19 cellular contexts compared by ENCODE assay signal in genomic region chr2:61162721-61163120, GRCh38. TPM values are rescaled to one million over a fixed set of nuclear protein-coding genes. Genes with fewer than 3 reads are reported as not detected.
DNase-seq lines count a peak whose midpoint lies in the region; ATAC-seq and TF ChIP-seq lines count a peak whose summit lies in the region.
"Had no signal": no experiment of that assay in that cellular context is flagged by ENCODE, and none has a peak within 500 bp of the region (broad histone marks: within the 10 kb centered on the region; RNA-seq: fewer than 3 reads in every experiment).

No MANE protein-coding gene starts in this region.

- ATAC-seq in upper lobe of left lung (ENCODE audit: low FRiP score in 2 of 2): no peak
- ATAC-seq: HCT116, HepG2 had no signal

- H3K9ac ChIP-seq in MM.1S (ENCODE audit: low read length): no peak overlapping the region
- H3K9ac ChIP-seq: BLaER1 had no signal

- peaks cover 53% of the 10 kb centered on the region for H3K36me3 Mint-ChIP-seq in activated CD4-positive, alpha-beta T cell treated with anti-CD3 and anti-CD28 coated beads, Interleukin-2, amount 10 ng/mL, durations not matched to agents 7 days and 5 days (ENCODE audit: low read depth)
- H3K36me3 Mint-ChIP-seq in activated naive CD4-positive, alpha-beta T cell treated with anti-CD3 and anti-CD28 coated beads, Interleukin-2, amount 10 ng/mL, durations not matched to agents 7 days and 5 days: peaks cover 44% of the 10 kb centered on the region

- POLR2A ChIA-PET in activated CD4-positive, alpha-beta T cell treated with anti-CD3 and anti-CD28 coated beads, Interleukin-2, amount 10 ng/mL, durations not matched to agents 7 days and 5 days (lab: Charles Lee): no interaction called here

- H3K4me3 ChIP-seq in MM.1S (ENCODE audit: low read length): no peak overlapping the region
- no peak overlapping the region for H3K4me3 ChIP-seq in upper lobe of left lung
- H3K4me3 ChIP-seq: BLaER1 had no signal

- no peak overlapping the region for H3K4me3 Mint-ChIP-seq in activated CD4-positive, alpha-beta T cell treated with anti-CD3 and anti-CD28 coated beads, Interleukin-2, amount 10 ng/mL, durations not matched to agents 7 days and 5 days
- no peak overlapping the region for H3K4me3 Mint-ChIP-seq in activated naive CD4-positive, alpha-beta T cell treated with anti-CD3 and anti-CD28 coated beads, Interleukin-2, amount 10 ng/mL, durations not matched to agents 7 days and 5 days
- H3K4me3 Mint-ChIP-seq: CD14-positive monocyte, HFFc6 had no signal

- no peak overlapping the region for H2AFZ ChIP-seq in MM.1S (ENCODE audit: low read length)

- TF ChIP-seq EP300 in upper lobe of left lung (IDR thresholded peaks at IDR 0.05): no peak

- no peaks in the 10 kb centered on the region for H3K79me2 ChIP-seq in MM.1S (ENCODE audit: low read length)

- H3K9me3 Mint-ChIP-seq in activated CD4-positive, alpha-beta T cell treated with anti-CD3 and anti-CD28 coated beads, Interleukin-2, amount 10 ng/mL, durations not matched to agents 7 days and 5 days: peaks cover 9% of the 10 kb centered on the region
- peaks cover 8% of the 10 kb centered on the region for H3K9me3 Mint-ChIP-seq in activated naive CD4-positive, alpha-beta T cell treated with anti-CD3 and anti-CD28 coated beads, Interleukin-2, amount 10 ng/mL, durations not matched to agents 7 days and 5 days
- H3K9me3 Mint-ChIP-seq: HFFc6 had no signal

- H3K9me3 ChIP-seq in MM.1S (replicated peaks; ENCODE audit: insufficient read depth, low read length) (no peaks in the 10 kb centered on the region), upper lobe of left lung (peaks cover 0 to 3% (median 0%) of the 10 kb centered on the region in 4 donors)
- H3K9me3 ChIP-seq: BLaER1 had no signal

- H3K27me3 Mint-ChIP-seq in activated CD4-positive, alpha-beta T cell treated with anti-CD3 and anti-CD28 coated beads, Interleukin-2, amount 10 ng/mL, durations not matched to agents 7 days and 5 days: no peaks in the 10 kb centered on the region
- no peaks in the 10 kb centered on the region for H3K27me3 Mint-ChIP-seq in activated naive CD4-positive, alpha-beta T cell treated with anti-CD3 and anti-CD28 coated beads, Interleukin-2, amount 10 ng/mL, durations not matched to agents 7 days and 5 days
- H3K27me3 Mint-ChIP-seq: CD4-positive, alpha-beta memory T cell had no signal

- CTCF ChIA-PET in activated CD4-positive, alpha-beta T cell treated with anti-CD3 and anti-CD28 coated beads, Interleukin-2, amount 10 ng/mL, durations not matched to agents 7 days and 5 days (lab: Charles Lee): no interaction called here
- CTCF ChIA-PET in activated naive CD4-positive, alpha-beta T cell treated with anti-CD3 and anti-CD28 coated beads, Interleukin-2, amount 10 ng/mL, durations not matched to agents 7 days and 5 days (lab: Charles Lee): no interaction called here

- peaks cover 10% of the 10 kb centered on the region for H3F3A ChIP-seq in MM.1S (ENCODE audit: insufficient read depth, low read length)

- TF ChIP-seq POLR2A in upper lobe of left lung (IDR thresholded peaks at IDR 0.05): no peak

- no peaks in the 10 kb centered on the region for H3K27me3 ChIP-seq in MM.1S (replicated peaks; ENCODE audit: insufficient read depth, low read length)
- H3K27me3 ChIP-seq in upper lobe of left lung: no peaks in the 10 kb centered on the region
- H3K27me3 ChIP-seq: BLaER1 had no signal

- 81 to 87% methylated on average over 5 of the region's 5 CpGs for WGBS in upper lobe of left lung, 2 donors

- peaks cover 15% of the 10 kb centered on the region for H3K4me1 Mint-ChIP-seq in activated CD4-positive, alpha-beta T cell treated with anti-CD3 and anti-CD28 coated beads, Interleukin-2, amount 10 ng/mL, durations not matched to agents 7 days and 5 days
- peaks cover 17% of the 10 kb centered on the region for H3K4me1 Mint-ChIP-seq in activated naive CD4-positive, alpha-beta T cell treated with anti-CD3 and anti-CD28 coated beads, Interleukin-2, amount 10 ng/mL, durations not matched to agents 7 days and 5 days

- no peaks in the 10 kb centered on the region for H3K9me2 ChIP-seq in MM.1S (replicated peaks; ENCODE audit: insufficient read depth, low read length)

- H4K20me1 ChIP-seq in MM.1S (ENCODE audit: insufficient read depth, low read length): no peaks in the 10 kb centered on the region
- H4K20me1 ChIP-seq: BLaER1 had no signal

- H3K36me3 ChIP-seq in MM.1S (replicated peaks; ENCODE audit: insufficient read depth, low read length) (no peaks in the 10 kb centered on the region), upper lobe of left lung (peaks cover 10 to 35% (median 15%) of the 10 kb centered on the region in 4 donors)

- H3K4me2 ChIP-seq in MM.1S (ENCODE audit: low read depth, low read length): peak overlapping the region; percentile 28
- H3K4me2 ChIP-seq: BLaER1 had no signal

- DNase-seq in activated CD4-positive, alpha-beta T cell treated with anti-CD3 and anti-CD28 coated beads, Interleukin-2, amount 10 ng/mL, durations not matched to agents 7 days and 5 days: no peak
- DNase-seq in activated CD4-positive, alpha-beta T cell treated with anti-CD3 and anti-CD28 coated beads for 4 hours: no peak
- DNase-seq in activated naive CD4-positive, alpha-beta T cell treated with anti-CD3 and anti-CD28 coated beads, Interleukin-2, amount 10 ng/mL, durations not matched to agents 7 days and 5 days: peak; percentile 40
- DNase-seq in activated naive CD4-positive, alpha-beta T cell treated with anti-CD3 and anti-CD28 coated beads, Interleukin-2, amount 50 U/mL, for 16 hours: no peak
- peak; percentile 49 for DNase-seq in MM.1S
- no peak for DNase-seq in NCI-H1092 (lab: John Stamatoyannopoulos, UW)
- DNase-seq in upper lobe of left lung: no peak
- DNase-seq: 8988T; CD4-positive, alpha-beta memory T cell; DMS153; DMS79; GF-D8; GOT3; H7; HFFc6 had no signal

- H3K4me1 ChIP-seq in MM.1S (ENCODE audit: low read length): peaks cover 26% of the 10 kb centered on the region
- no peaks in the 10 kb centered on the region for H3K4me1 ChIP-seq in upper lobe of left lung

- H3K27ac ChIP-seq in MM.1S (ENCODE audit: low read length) (peak overlapping the region; percentile 49; the same call in 1 of the 2 replicates), upper lobe of left lung (no peak overlapping the region)
- H3K27ac ChIP-seq: BLaER1 had no signal

- TF ChIP-seq CTCF in MM.1S (IDR thresholded peaks at IDR 0.05; ENCODE audit: low read length): no peak
- no peak for TF ChIP-seq CTCF in upper lobe of left lung (IDR thresholded peaks at IDR 0.05)

- H3K27ac Mint-ChIP-seq in activated CD4-positive, alpha-beta T cell treated with anti-CD3 and anti-CD28 coated beads, Interleukin-2, amount 10 ng/mL, durations not matched to agents 7 days and 5 days: peak overlapping the region; percentile 69
- peak overlapping the region; percentile 87 for H3K27ac Mint-ChIP-seq in activated naive CD4-positive, alpha-beta T cell treated with anti-CD3 and anti-CD28 coated beads, Interleukin-2, amount 10 ng/mL, durations not matched to agents 7 days and 5 days
- H3K27ac Mint-ChIP-seq: HFFc6 had no signal

RNA-seq across cellular contexts. Expression of gene C2orf74, which starts 0.7 kb away (rescaled TPM):
- total RNA-seq in activated CD4-positive, alpha-beta T cell treated with anti-CD3 and anti-CD28 coated beads, Interleukin-2, amount 10 ng/mL, durations not matched to agents 7 days and 5 days: 1 to 10 TPM; 7.1 to 9.1 TPM
- total RNA-seq in upper lobe of left lung: 10 to 100 TPM; 11.9 to 20.7 (median 16.6) TPM

Comparison
In these comparisons a context has a peak if more than half of its experiments do, and no peak if none do; other contexts are left out.
1. DNase-seq: peak in activated naive CD4-positive, alpha-beta T cell treated with anti-CD3 and anti-CD28 coated beads, Interleukin-2, amount 10 ng/mL, durations not matched to agents 7 days and 5 days (single experiment) and MM.1S (single experiment); none in activated CD4-positive, alpha-beta T cell treated with anti-CD3 and anti-CD28 coated beads, Interleukin-2, amount 10 ng/mL, durations not matched to agents 7 days and 5 days (single experiment), activated CD4-positive, alpha-beta T cell treated with anti-CD3 and anti-CD28 coated beads for 4 hours (0 of 2), activated naive CD4-positive, alpha-beta T cell treated with anti-CD3 and anti-CD28 coated beads, Interleukin-2, amount 50 U/mL, for 16 hours (single experiment), NCI-H1092 (single experiment) and upper lobe of left lung (0 of 2).